In the genomic region with DNA sequence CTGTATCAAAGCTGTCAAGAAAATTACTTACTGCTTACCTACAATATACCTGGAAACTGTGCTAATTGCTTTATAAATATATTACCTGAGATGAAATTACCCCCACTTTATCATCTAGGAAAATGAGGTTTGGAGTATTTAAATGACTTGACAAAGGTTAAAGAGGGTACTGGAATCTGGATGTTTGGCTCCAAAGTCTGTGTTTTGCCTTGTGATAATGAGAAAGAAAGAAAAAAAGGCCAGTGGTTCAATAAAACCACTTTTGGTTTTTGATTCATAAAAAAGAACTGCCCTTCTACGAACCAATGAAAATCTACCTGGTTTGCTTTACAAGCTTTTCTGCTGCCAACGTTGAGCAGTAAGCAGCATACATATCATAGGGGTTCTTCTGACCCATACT, we compare ENCODE assay signal across 23 cellular contexts.
"Had no signal": no experiment of that assay in that cellular context is flagged by ENCODE, and none has a peak within 500 bp of the region (broad histone marks: within the 10 kb centered on the region; RNA-seq: fewer than 3 reads in every experiment).

No MANE protein-coding gene starts in this region.

- H3K27me3 ChIP-seq: dorsolateral prefrontal cortex, ovary, spleen, suprapubic skin, transverse colon, upper lobe of right lung, uterus had no signal

- H3K36me3 ChIP-seq: ovary, spleen, suprapubic skin, transverse colon, upper lobe of right lung, uterus had no signal

- H3K9me3 ChIP-seq: ovary, psoas muscle, spleen, suprapubic skin, transverse colon, upper lobe of right lung, uterus had no signal

- H3K27ac ChIP-seq: dorsolateral prefrontal cortex, ovary, psoas muscle, spleen, suprapubic skin, upper lobe of right lung, uterus had no signal

- ATAC-seq: natural killer cell; psoas muscle; right cardiac atrium; stimulated activated naive B cell treated with anti-CD40 and anti-IgM and Interleukin-4, amounts not matched to agents 10 μg/mL and 1 μg/mL and 100 μg/mL, for 72 hours; stimulated activated naive CD8-positive, alpha-beta T cell treated with anti-CD3 and anti-CD28 coated beads, Interleukin-15, amount 100 ng/mL, for 72 hours; upper lobe of right lung had no signal

- H3K4me1 Mint-ChIP-seq: immature natural killer cell; natural killer cell; stimulated activated naive CD8-positive, alpha-beta T cell treated with anti-CD3 and anti-CD28 coated beads, Interleukin-15, amount 100 ng/mL, for 72 hours had no signal

- H3K27ac Mint-ChIP-seq: immature natural killer cell; natural killer cell; stimulated activated naive B cell treated with anti-CD40 and anti-IgM and Interleukin-4, amounts not matched to agents 10 μg/mL and 1 μg/mL and 100 μg/mL, for 72 hours had no signal

- H3K4me3 Mint-ChIP-seq: immature natural killer cell; natural killer cell; stimulated activated naive B cell treated with anti-CD40 and anti-IgM and Interleukin-4, amounts not matched to agents 10 μg/mL and 1 μg/mL and 100 μg/mL, for 72 hours; stimulated activated naive CD8-positive, alpha-beta T cell treated with anti-CD3 and anti-CD28 coated beads, Interleukin-15, amount 100 ng/mL, for 72 hours had no signal

- H3K4me3 ChIP-seq: dorsolateral prefrontal cortex, ovary, psoas muscle, skin epidermis, spleen, suprapubic skin, transverse colon, upper lobe of right lung, uterus had no signal

- DNase-seq: cortex of kidney; dorsolateral prefrontal cortex; effector CD4-positive, alpha-beta T cell; hypothalamus; immature natural killer cell; islet precursor cell; kidney glomerular epithelial cell; mammary epithelial cell; natural killer cell; occipital lobe; ovary; posterior cingulate gyrus; psoas muscle; right cardiac atrium; spleen; stimulated activated CD4-positive, alpha-beta T cell treated with anti-CD3 and anti-CD28 coated beads, Interleukin-4, amount 100 ng/mL, for 4 hours; stimulated activated naive B cell treated with anti-CD40 and anti-IgM and Interleukin-4, amounts not matched to agents 10 μg/mL and 1 μg/mL and 100 μg/mL, for 72 hours; stimulated activated naive CD8-positive, alpha-beta T cell treated with anti-CD3 and anti-CD28 coated beads, Interleukin-15, amount 100 ng/mL, for 72 hours; transverse colon; upper lobe of right lung; uterus had no signal

- H3K27me3 Mint-ChIP-seq: stimulated activated naive B cell treated with anti-CD40 and anti-IgM and Interleukin-4, amounts not matched to agents 10 μg/mL and 1 μg/mL and 100 μg/mL, for 72 hours; stimulated activated naive CD8-positive, alpha-beta T cell treated with anti-CD3 and anti-CD28 coated beads, Interleukin-15, amount 100 ng/mL, for 72 hours had no signal

- H3K9me3 Mint-ChIP-seq: immature natural killer cell; natural killer cell; stimulated activated naive B cell treated with anti-CD40 and anti-IgM and Interleukin-4, amounts not matched to agents 10 μg/mL and 1 μg/mL and 100 μg/mL, for 72 hours; stimulated activated naive CD8-positive, alpha-beta T cell treated with anti-CD3 and anti-CD28 coated beads, Interleukin-15, amount 100 ng/mL, for 72 hours had no signal

- H3K4me1 ChIP-seq: psoas muscle, spleen, uterus had no signal

- H3K36me3 Mint-ChIP-seq: immature natural killer cell, natural killer cell had no signal
